In genomic region chr2:89205153-89205552, GRCh38 we compare ENCODE assay signal across 8 cellular contexts.
DNase-seq lines count a peak whose midpoint lies in the region; ATAC-seq, FAIRE-seq and TF ChIP-seq lines count a peak whose summit lies in the region.
"Not testable (repeated sequence)": the region's sequence is repeated elsewhere in the genome, so short reads cannot be mapped to it uniquely, and the experiment has no call there.

No MANE protein-coding gene starts in this region.

- intact Hi-C loops in left ventricle myocardium inferior (cut with micrococcal nuclease) = not testable (repeated sequence)

- H3K4me3 ChIP-seq in astrocyte of the cerebellum (ENCODE audit: low read depth, low read length); left ventricle myocardium inferior; trophoblast cell (ENCODE audit: low read depth, low read length): not testable (repeated sequence)

- not testable (repeated sequence) for H3K27ac ChIP-seq in left ventricle myocardium inferior (replicated peaks); trophoblast cell (ENCODE audit: low read depth, low read length)

- not testable (repeated sequence) for H3K79me2 ChIP-seq in trophoblast cell (ENCODE audit: control insufficient read depth, insufficient read depth, low read length, poor library complexity)

- WGBS in trophoblast cell (ENCODE audit: extremely low coverage, insufficient coverage, insufficient read length) = no CpG with 5 or more reads among the region's 11 CpGs

- peak; percentile 82 for ATAC-seq in HG02798 (IDR thresholded peaks at IDR 0.05; ENCODE audit: poor library complexity, unreplicated experiment)

- H3K9me3 ChIP-seq in left ventricle myocardium inferior (replicated peaks); trophoblast cell (ENCODE audit: insufficient read depth, low read depth, low read length): not testable (repeated sequence)

- not testable (repeated sequence) for H3K18ac ChIP-seq in trophoblast cell (ENCODE audit: low read length)

- not testable (repeated sequence) for H3K4me1 ChIP-seq in left ventricle myocardium inferior; trophoblast cell (ENCODE audit: control insufficient read depth in 1 of 2, insufficient read depth in 2 of 2, low read length in 2 of 2)

- not testable (repeated sequence) for H3K79me1 ChIP-seq in trophoblast cell (ENCODE audit: low read length)

- H3K14ac ChIP-seq in trophoblast cell (ENCODE audit: low read length) = not testable (repeated sequence)

- not testable (repeated sequence) for H3K9ac ChIP-seq in trophoblast cell (ENCODE audit: low read length)

- H2AFZ ChIP-seq in trophoblast cell (ENCODE audit: insufficient read depth, low read length, poor library complexity) = not testable (repeated sequence)

- H2BK12ac ChIP-seq in trophoblast cell (ENCODE audit: low read length) = not testable (repeated sequence)

- H4K91ac ChIP-seq in trophoblast cell (ENCODE audit: low read depth, low read length) = not testable (repeated sequence)

- H4K12ac ChIP-seq in trophoblast cell (ENCODE audit: low read depth, low read length) = not testable (repeated sequence)

- FAIRE-seq in urothelium cell line (lab: Jason Lieb, UNC) = not testable (repeated sequence)

- H3K4ac ChIP-seq in trophoblast cell (ENCODE audit: low read depth, low read length) = not testable (repeated sequence)

- H3K36me3 ChIP-seq in left ventricle myocardium inferior; trophoblast cell (ENCODE audit: control insufficient read depth in 1 of 2, insufficient read depth in 2 of 2, low read length in 2 of 2): not testable (repeated sequence)

- TF ChIP-seq CTCF in astrocyte of the cerebellum (IDR thresholded peaks at IDR 0.05; ENCODE audit: low read depth, low read length, missing control alignments) = peak; percentile 31
- peak; percentile 56 for TF ChIP-seq CTCF in left ventricle myocardium inferior (IDR thresholded peaks at IDR 0.05; ENCODE audit: borderline replicate concordance)

- not testable (repeated sequence) for H2BK120ac ChIP-seq in trophoblast cell (ENCODE audit: insufficient read depth, low read length, poor library complexity)

- not testable (repeated sequence) for H4K8ac ChIP-seq in trophoblast cell (ENCODE audit: low read depth, low read length)

- in situ Hi-C loops in astrocyte of the cerebellum (cut with HindIII; ENCODE audit: low sequenced_read_pairs) = not testable (repeated sequence)

- H2BK5ac ChIP-seq in trophoblast cell (ENCODE audit: low read depth, low read length, poor library complexity) = not testable (repeated sequence)

- not testable (repeated sequence) for H2AK5ac ChIP-seq in trophoblast cell (ENCODE audit: low read length)

- not testable (repeated sequence) for H3K4me2 ChIP-seq in trophoblast cell (ENCODE audit: low read length)

- H3K23ac ChIP-seq in trophoblast cell (ENCODE audit: low read length) = not testable (repeated sequence)

- not testable (repeated sequence) for H3K27me3 ChIP-seq in left ventricle myocardium inferior (ENCODE audit: low read depth); trophoblast cell (ENCODE audit: insufficient read depth, low read length)

- DNase-seq in EL (peak; percentile 18), NCI-H2029 (lab: John Stamatoyannopoulos, UW) (peak; percentile 11), UCSD-AML1 (lab: John Stamatoyannopoulos, UW; ENCODE audit: unreplicated experiment) (peak; percentile 38), left ventricle myocardium inferior (peak; percentile 28), trophoblast cell (peak; percentile 49 to 81), urothelium cell line (ENCODE audit: low spot score) (peak; percentile 30)
- DNase-seq in astrocyte of the cerebellum (ENCODE audit: low read depth) = not testable (repeated sequence)
